In genomic region chr2:152571035-152571766, GRCh38 we compare ENCODE assay signal across 16 cellular contexts.
DNase-seq lines count a peak whose midpoint lies in the region; ATAC-seq, FAIRE-seq and TF ChIP-seq lines count a peak whose summit lies in the region.
"Had no signal": no experiment of that assay in that cellular context is flagged by ENCODE, and none has a peak within 500 bp of the region (broad histone marks: within the 10 kb centered on the region; RNA-seq: fewer than 3 reads in every experiment).

No MANE protein-coding gene starts in this region.

- DNase-seq in H54 (ENCODE audit: insufficient read length, low spot score) (peak; percentile 17), amniotic epithelial cell (ENCODE audit: low read depth) (peak; percentile 63), GM19238 (ENCODE audit: insufficient read length, low spot score) (no peak), urothelium cell line (ENCODE audit: low spot score) (no peak), Caco-2 (no peak)
- DNase-seq: activated CD4-positive, alpha-beta T cell treated with anti-CD3 and anti-CD28 coated beads for 1 hour; activated T-cell treated with anti-CD3 and anti-CD28 coated beads, Interleukin-2, amount 50 U/mL, for 24 hours; effector memory CD8-positive, alpha-beta T cell; H7; hippocampal formation; NCI-H2029 treated with DMSO at 0.1 percent for 48 hours; T-helper 1 cell had no signal

- no peaks in the 10 kb centered on the region for H3K27me3 Mint-ChIP-seq in Caco-2 (ENCODE audit: insufficient read depth, unreplicated experiment)

- H3K27ac ChIP-seq in gastroesophageal sphincter (peak overlapping the region in 2 of 4 donors; percentile 5 to 9), skeletal muscle tissue (ENCODE audit: low read depth, low read length) (peak overlapping the region; percentile 23)

- POLR2A ChIA-PET in Caco-2 (lab: Charles Lee), result no interaction called here

- no peaks in the 10 kb centered on the region for H3K9me3 ChIP-seq in gastroesophageal sphincter
- no peaks in the 10 kb centered on the region for H3K9me3 ChIP-seq in skeletal muscle tissue (ENCODE audit: control insufficient read depth in 3 of 3, low read length in 3 of 3)
- no peaks in the 10 kb centered on the region for H3K9me3 ChIP-seq in Caco-2

- intact Hi-C loops in Caco-2 (cut with micrococcal nuclease; ENCODE audit: unreplicated experiment), result no loop called here

- 40 to 56% methylated on average over 3 of the region's 3 CpGs for WGBS in gastroesophageal sphincter (ENCODE audit: low coverage in 1 of 2), 2 donors

- peaks cover 6% of the 10 kb centered on the region for H3K36me3 Mint-ChIP-seq in Caco-2 (ENCODE audit: insufficient read depth, unreplicated experiment)
- H3K36me3 Mint-ChIP-seq: CD14-positive monocyte had no signal

- BruUV-seq in Caco-2 (replicated peaks; lab: Mats Ljungman, UMichigan), result no TSS peak

- H3K27me3 ChIP-seq in gastroesophageal sphincter, result no peaks in the 10 kb centered on the region
- no peaks in the 10 kb centered on the region for H3K27me3 ChIP-seq in skeletal muscle tissue (ENCODE audit: control insufficient read depth in 3 of 3, insufficient read depth in 3 of 3, low read length in 3 of 3)
- H3K27me3 ChIP-seq in Caco-2 (replicated peaks; ENCODE audit: control insufficient read depth, insufficient read depth, low read length), result no peaks in the 10 kb centered on the region

- peaks cover 0 to 16% (median 0%) of the 10 kb centered on the region in 3 donors for H3K4me1 ChIP-seq in gastroesophageal sphincter
- H3K4me1 ChIP-seq in skeletal muscle tissue (ENCODE audit: control insufficient read depth in 3 of 3, insufficient read depth in 3 of 3, low read length in 3 of 3), result peaks cover 11 to 15% (median 12%) of the 10 kb centered on the region in 3 donors
- no peaks in the 10 kb centered on the region for H3K4me1 ChIP-seq in Caco-2

- no peak overlapping the region for H3K4me3 ChIP-seq in gastroesophageal sphincter
- no peak overlapping the region for H3K4me3 ChIP-seq in skeletal muscle tissue (ENCODE audit: low read length in 3 of 3)
- H3K4me3 ChIP-seq in Caco-2 (ENCODE audit: low read depth, low read length), result no peak overlapping the region

- no peak overlapping the region for H3K4me3 Mint-ChIP-seq in Caco-2 (ENCODE audit: unreplicated experiment)
- H3K4me3 Mint-ChIP-seq: activated T-cell treated with anti-CD3 and anti-CD28 coated beads, Interleukin-2, amount 50 U/mL, for 24 hours; CD14-positive monocyte; effector memory CD8-positive, alpha-beta T cell had no signal

- H3K9me3 Mint-ChIP-seq in Caco-2 (ENCODE audit: unreplicated experiment), result no peaks in the 10 kb centered on the region
- H3K9me3 Mint-ChIP-seq: activated T-cell treated with anti-CD3 and anti-CD28 coated beads, Interleukin-2, amount 50 U/mL, for 24 hours; CD14-positive monocyte; effector memory CD8-positive, alpha-beta T cell had no signal

- ATAC-seq in gastroesophageal sphincter, result peak; percentile 58
- ATAC-seq in HG02981 (IDR thresholded peaks at IDR 0.05; ENCODE audit: unreplicated experiment), result no peak
- ATAC-seq: effector memory CD8-positive, alpha-beta T cell had no signal

- no peak overlapping the region for H3K27ac Mint-ChIP-seq in Caco-2 (ENCODE audit: unreplicated experiment)
- H3K27ac Mint-ChIP-seq: activated T-cell treated with anti-CD3 and anti-CD28 coated beads, Interleukin-2, amount 50 U/mL, for 24 hours; CD14-positive monocyte; effector memory CD8-positive, alpha-beta T cell had no signal

- H3K4me1 Mint-ChIP-seq in Caco-2 (ENCODE audit: low read depth, unreplicated experiment), result no peaks in the 10 kb centered on the region

- no peak for TF ChIP-seq CTCF in gastroesophageal sphincter (IDR thresholded peaks at IDR 0.05)
- no peak for TF ChIP-seq CTCF in Caco-2 (IDR thresholded peaks at IDR 0.05; ENCODE audit: insufficient read depth in 1 of 2, low read depth in 1 of 2, low read length in 1 of 2, severe bottlenecking in 1 of 2, unreplicated experiment in 1 of 2)

- CTCF ChIA-PET in Caco-2 (lab: Charles Lee), result no interaction called here

- no peaks in the 10 kb centered on the region for H3K36me3 ChIP-seq in gastroesophageal sphincter
- peaks cover 0 to 2% (median 0%) of the 10 kb centered on the region in 3 donors for H3K36me3 ChIP-seq in skeletal muscle tissue (ENCODE audit: control insufficient read depth in 3 of 3, insufficient read depth in 3 of 3, low read length in 3 of 3)
- H3K36me3 ChIP-seq in Caco-2 (ENCODE audit: control insufficient read depth, insufficient read depth, low read length), result no peaks in the 10 kb centered on the region

- H3K9ac ChIP-seq in skeletal muscle tissue (ENCODE audit: low read depth in 1 of 3, low read length in 3 of 3), result no peak overlapping the region

- TF ChIP-seq EP300 in gastroesophageal sphincter (IDR thresholded peaks at IDR 0.05), result no peak

- TF ChIP-seq POLR2A in H54 (IDR thresholded peaks at IDR 0.05; ENCODE audit: low read depth, low read length), result no peak
- no peak for TF ChIP-seq POLR2A in gastroesophageal sphincter (IDR thresholded peaks at IDR 0.05)

- FAIRE-seq in H54 (lab: Jason Lieb, UNC) (peak; percentile 91), urothelium cell line (lab: Jason Lieb, UNC) (no peak)

Comparison
In these comparisons a context has a peak if more than half of its experiments do, and no peak if none do; other contexts are left out.
1. DNase-seq: peak in H54 (single experiment) and amniotic epithelial cell (single experiment); none in GM19238 (single experiment), urothelium cell line (single experiment) and Caco-2 (0 of 2).